In the genomic region with DNA sequence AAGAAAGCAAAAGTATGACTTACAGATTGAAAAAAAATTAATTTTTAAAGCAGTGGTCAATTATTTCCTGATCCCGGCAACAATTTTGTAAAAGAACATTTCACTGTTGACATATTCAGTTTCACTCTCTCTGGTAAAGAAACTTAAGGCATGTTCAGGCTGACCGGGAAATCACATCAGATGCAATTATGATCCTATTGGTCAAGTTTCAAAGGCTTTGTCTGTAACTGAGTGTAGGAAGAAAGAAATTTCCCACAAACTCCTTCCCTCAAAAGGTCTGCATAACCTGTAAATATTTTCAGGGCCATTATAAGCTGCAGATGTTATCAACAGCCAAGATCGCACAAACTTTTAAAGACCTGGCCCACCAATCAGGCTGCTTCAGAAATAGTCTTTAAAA, we compare ENCODE assay signal across 11 cellular contexts.
"Had no signal": no experiment of that assay in that cellular context is flagged by ENCODE, and none has a peak within 500 bp of the region (broad histone marks: within the 10 kb centered on the region; RNA-seq: fewer than 3 reads in every experiment).

No MANE protein-coding gene starts in this region.

- H3K27ac Mint-ChIP-seq: activated CD8-positive, alpha-beta T cell treated with anti-CD3 and anti-CD28 coated beads for 36 hours; activated naive CD8-positive, alpha-beta T cell treated with anti-CD3 and anti-CD28 coated beads, Interleukin-2, amount 10 ng/mL, durations not matched to agents 7 days and 5 days; memory B cell; stimulated activated effector memory CD8-positive, alpha-beta T cell treated with anti-CD3 and anti-CD28 coated beads, Interleukin-12 subunit alpha, Interleukin-12 subunit beta, amount 100 ng/mL, for 72 hours had no signal

- DNase-seq: gastrocnemius medialis, left lung, right cardiac atrium, T-helper 9 cell had no signal

- H3K9me3 ChIP-seq: ascending aorta, gastrocnemius medialis, left lung had no signal

- H3K27ac ChIP-seq: ascending aorta, dorsolateral prefrontal cortex, gastrocnemius medialis, left lung had no signal

- H3K27me3 Mint-ChIP-seq: activated CD8-positive, alpha-beta T cell treated with anti-CD3 and anti-CD28 coated beads for 36 hours had no signal

- H3K27me3 ChIP-seq: ascending aorta had no signal

- ATAC-seq: gastrocnemius medialis had no signal

- H3K4me1 ChIP-seq: ascending aorta, gastrocnemius medialis, left lung had no signal

- H3K4me3 Mint-ChIP-seq: activated CD8-positive, alpha-beta T cell treated with anti-CD3 and anti-CD28 coated beads for 36 hours; activated naive CD8-positive, alpha-beta T cell treated with anti-CD3 and anti-CD28 coated beads, Interleukin-2, amount 10 ng/mL, durations not matched to agents 7 days and 5 days; memory B cell; neural crest cell; stimulated activated effector memory CD8-positive, alpha-beta T cell treated with anti-CD3 and anti-CD28 coated beads, Interleukin-12 subunit alpha, Interleukin-12 subunit beta, amount 100 ng/mL, for 72 hours had no signal

- H3K36me3 Mint-ChIP-seq: activated naive CD8-positive, alpha-beta T cell treated with anti-CD3 and anti-CD28 coated beads, Interleukin-2, amount 10 ng/mL, durations not matched to agents 7 days and 5 days; memory B cell; stimulated activated effector memory CD8-positive, alpha-beta T cell treated with anti-CD3 and anti-CD28 coated beads, Interleukin-12 subunit alpha, Interleukin-12 subunit beta, amount 100 ng/mL, for 72 hours had no signal

- H3K9me3 Mint-ChIP-seq: activated CD8-positive, alpha-beta T cell treated with anti-CD3 and anti-CD28 coated beads for 36 hours; activated naive CD8-positive, alpha-beta T cell treated with anti-CD3 and anti-CD28 coated beads, Interleukin-2, amount 10 ng/mL, durations not matched to agents 7 days and 5 days; stimulated activated effector memory CD8-positive, alpha-beta T cell treated with anti-CD3 and anti-CD28 coated beads, Interleukin-12 subunit alpha, Interleukin-12 subunit beta, amount 100 ng/mL, for 72 hours had no signal

- H3K4me3 ChIP-seq: ascending aorta, dorsolateral prefrontal cortex, gastrocnemius medialis, left lung had no signal

- H3K36me3 ChIP-seq: ascending aorta, gastrocnemius medialis, left lung had no signal

- H3K4me1 Mint-ChIP-seq: stimulated activated effector memory CD8-positive, alpha-beta T cell treated with anti-CD3 and anti-CD28 coated beads, Interleukin-12 subunit alpha, Interleukin-12 subunit beta, amount 100 ng/mL, for 72 hours had no signal
